In the genomic region with DNA sequence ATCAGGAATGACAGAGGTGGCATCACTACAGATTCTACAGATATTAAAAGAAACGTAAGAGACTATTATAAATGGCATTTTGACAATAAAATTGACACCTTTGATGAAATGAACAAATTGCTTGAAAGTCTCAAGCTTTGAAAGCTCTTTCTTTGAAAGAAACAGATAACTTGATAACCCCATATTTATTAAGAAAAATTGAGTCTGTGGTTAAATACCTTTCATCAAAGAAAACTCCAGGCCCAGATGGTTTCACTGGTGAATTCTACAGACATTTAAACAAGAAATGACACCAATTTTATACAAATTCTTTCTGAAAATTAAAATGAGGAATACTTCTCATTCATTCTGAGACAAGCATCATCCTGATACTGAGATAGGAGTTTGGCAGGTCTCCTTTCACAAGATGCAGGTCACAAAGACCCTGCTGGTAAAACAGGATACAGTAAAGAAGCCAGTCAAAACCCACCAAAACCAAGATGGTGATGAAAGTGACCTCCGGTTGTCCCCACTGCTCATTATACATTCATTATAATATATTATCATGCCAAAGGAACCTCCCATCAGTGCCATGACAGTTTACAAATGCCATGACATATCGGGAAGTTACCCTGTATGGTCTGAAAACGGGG, we compare ENCODE assay signal across 19 cellular contexts.
DNase-seq lines count a peak whose midpoint lies in the region; ATAC-seq, FAIRE-seq and TF ChIP-seq lines count a peak whose summit lies in the region.
"Had no signal": no experiment of that assay in that cellular context is flagged by ENCODE, and none has a peak within 500 bp of the region (broad histone marks: within the 10 kb centered on the region; RNA-seq: fewer than 3 reads in every experiment).

No MANE protein-coding gene starts in this region.

- peaks cover 13% of the 10 kb centered on the region for H3K4me1 ChIP-seq in MM.1S (ENCODE audit: low read length)
- no peaks in the 10 kb centered on the region for H3K4me1 ChIP-seq in astrocyte (ENCODE audit: insufficient read depth, low read length)

- H3K9ac ChIP-seq in MM.1S (ENCODE audit: low read length) (no peak overlapping the region), astrocyte (ENCODE audit: low read length) (no peak overlapping the region)
- H3K9ac ChIP-seq: BLaER1 treated with 17β-estradiol and CSF1 and Interleukin-3, amounts not matched to agents 10 nM and 100 nM had no signal

- H3K4me1 Mint-ChIP-seq in astrocyte (ENCODE audit: low read depth, unreplicated experiment) = peaks cover 5% of the 10 kb centered on the region
- H3K4me1 Mint-ChIP-seq in stimulated activated effector memory CD8-positive, alpha-beta T cell treated with anti-CD3 and anti-CD28 coated beads, Interleukin-12 subunit alpha, Interleukin-12 subunit beta, amount 100 ng/mL, for 72 hours = peaks cover 23% of the 10 kb centered on the region
- H3K4me1 Mint-ChIP-seq: H9 had no signal

- no peaks in the 10 kb centered on the region for H3K9me3 ChIP-seq in MM.1S (replicated peaks; ENCODE audit: insufficient read depth, low read length)
- no peaks in the 10 kb centered on the region for H3K9me3 ChIP-seq in astrocyte (ENCODE audit: insufficient read depth, low read depth, low read length)

- H3K9me3 Mint-ChIP-seq in astrocyte (ENCODE audit: unreplicated experiment) = no peaks in the 10 kb centered on the region
- no peaks in the 10 kb centered on the region for H3K9me3 Mint-ChIP-seq in stimulated activated effector memory CD8-positive, alpha-beta T cell treated with anti-CD3 and anti-CD28 coated beads, Interleukin-12 subunit alpha, Interleukin-12 subunit beta, amount 100 ng/mL, for 72 hours

- no peak overlapping the region for H3K27ac ChIP-seq in MM.1S (ENCODE audit: low read length)
- H3K27ac ChIP-seq in astrocyte (ENCODE audit: low read depth, low read length) = no peak overlapping the region
- H3K27ac ChIP-seq: BLaER1 treated with 17β-estradiol and CSF1 and Interleukin-3, amounts not matched to agents 10 nM and 100 nM; HL-60 had no signal

- FAIRE-seq in H54 (lab: Jason Lieb, UNC) = peak; percentile 20
- FAIRE-seq in astrocyte (lab: Jason Lieb, UNC) = peak; percentile 5
- FAIRE-seq: GM12891, HTR-8/SVneo, K562 had no signal

- H3K36me3 Mint-ChIP-seq in astrocyte (ENCODE audit: low read depth, unreplicated experiment) = peaks cover 16% of the 10 kb centered on the region
- peaks cover 2% of the 10 kb centered on the region for H3K36me3 Mint-ChIP-seq in stimulated activated effector memory CD8-positive, alpha-beta T cell treated with anti-CD3 and anti-CD28 coated beads, Interleukin-12 subunit alpha, Interleukin-12 subunit beta, amount 100 ng/mL, for 72 hours

- no peak overlapping the region for H3K4me3 Mint-ChIP-seq in astrocyte (ENCODE audit: unreplicated experiment)
- no peak overlapping the region for H3K4me3 Mint-ChIP-seq in stimulated activated effector memory CD8-positive, alpha-beta T cell treated with anti-CD3 and anti-CD28 coated beads, Interleukin-12 subunit alpha, Interleukin-12 subunit beta, amount 100 ng/mL, for 72 hours
- H3K4me3 Mint-ChIP-seq: CD4-positive, CD25-positive, alpha-beta regulatory T cell; CD8-positive, alpha-beta memory T cell; GM23338; H9 had no signal

- H3K27me3 Mint-ChIP-seq in astrocyte (ENCODE audit: low read depth, unreplicated experiment) = no peaks in the 10 kb centered on the region
- H3K27me3 Mint-ChIP-seq: B cell; CD4-positive, CD25-positive, alpha-beta regulatory T cell; CD8-positive, alpha-beta memory T cell had no signal

- H3K27ac Mint-ChIP-seq in astrocyte (ENCODE audit: unreplicated experiment) = no peak overlapping the region
- H3K27ac Mint-ChIP-seq in stimulated activated effector memory CD8-positive, alpha-beta T cell treated with anti-CD3 and anti-CD28 coated beads, Interleukin-12 subunit alpha, Interleukin-12 subunit beta, amount 100 ng/mL, for 72 hours = peak overlapping the region; percentile 50
- H3K27ac Mint-ChIP-seq: B cell, GM23338 had no signal

- ATAC-seq in stimulated activated effector memory CD8-positive, alpha-beta T cell treated with anti-CD3 and anti-CD28 coated beads, Interleukin-12 subunit alpha, Interleukin-12 subunit beta, amount 100 ng/mL, for 72 hours = peak; percentile 66
- ATAC-seq in HG02798 (IDR thresholded peaks at IDR 0.05; ENCODE audit: poor library complexity, unreplicated experiment) = no peak
- ATAC-seq: GM23338, K562 had no signal

- H3K4me2 ChIP-seq in MM.1S (ENCODE audit: low read depth, low read length) (0 out of 2 replicates have a peak overlapping the region, but pooled peaks have one; percentile 47), astrocyte (ENCODE audit: low read length) (no peak overlapping the region)
- H3K4me2 ChIP-seq: BLaER1 treated with 17β-estradiol and CSF1 and Interleukin-3, amounts not matched to agents 10 nM and 100 nM; GM23338 had no signal

- H3K36me3 ChIP-seq in MM.1S (replicated peaks; ENCODE audit: insufficient read depth, low read length) (no peaks in the 10 kb centered on the region), astrocyte (ENCODE audit: insufficient read depth, low read length) (no peaks in the 10 kb centered on the region)

- TF ChIP-seq POLR2A in H54 (IDR thresholded peaks at IDR 0.05; ENCODE audit: low read depth, low read length) = no peak

- H3K79me2 ChIP-seq in MM.1S (ENCODE audit: low read length) = no peaks in the 10 kb centered on the region
- no peaks in the 10 kb centered on the region for H3K79me2 ChIP-seq in astrocyte (ENCODE audit: insufficient read depth, low read length)

- H4K20me1 ChIP-seq in MM.1S (ENCODE audit: insufficient read depth, low read length) = no peaks in the 10 kb centered on the region
- H4K20me1 ChIP-seq in astrocyte (ENCODE audit: insufficient read depth, low read length) = no peaks in the 10 kb centered on the region
- H4K20me1 ChIP-seq: BLaER1 treated with 17β-estradiol and CSF1 and Interleukin-3, amounts not matched to agents 10 nM and 100 nM had no signal

- H3K4me3 ChIP-seq in MM.1S (ENCODE audit: low read length) = no peak overlapping the region
- H3K4me3 ChIP-seq in astrocyte (ENCODE audit: insufficient read depth, low read depth, low read length) = no peak overlapping the region
- H3K4me3 ChIP-seq: BLaER1 treated with 17β-estradiol and CSF1 and Interleukin-3, amounts not matched to agents 10 nM and 100 nM; GM23338; K562 had no signal

- H3F3A ChIP-seq in MM.1S (ENCODE audit: insufficient read depth, low read length) = peaks cover 5% of the 10 kb centered on the region; the same call in 1 of the 2 replicates

- DNase-seq in H54 (ENCODE audit: insufficient read length, low spot score) (no peak), MM.1S (no peak), astrocyte (ENCODE audit: low read depth) (no peak), NCI-H2171 (lab: John Stamatoyannopoulos, UW) (no peak), HPDE6-E6E7 (ENCODE audit: extremely low spot score) (no peak)
- peak in 1 of 2 donors; percentile 51 for DNase-seq in stimulated activated effector memory CD8-positive, alpha-beta T cell treated with anti-CD3 and anti-CD28 coated beads, Interleukin-12 subunit alpha, Interleukin-12 subunit beta, amount 100 ng/mL, for 72 hours (ENCODE audit: low spot score in 2 of 2)
- DNase-seq: CD4-positive, CD25-positive, alpha-beta regulatory T cell; CD8-positive, alpha-beta memory T cell; COR-L47; H9; IMR-90 had no signal

- no peaks in the 10 kb centered on the region for H3K9me2 ChIP-seq in MM.1S (replicated peaks; ENCODE audit: insufficient read depth, low read length)

- H3K27me3 ChIP-seq in MM.1S (replicated peaks; ENCODE audit: insufficient read depth, low read length) (no peaks in the 10 kb centered on the region), astrocyte (ENCODE audit: insufficient read depth, low read length) (no peaks in the 10 kb centered on the region)
- H3K27me3 ChIP-seq: BLaER1 treated with 17β-estradiol and CSF1 and Interleukin-3, amounts not matched to agents 10 nM and 100 nM had no signal

- H2AFZ ChIP-seq in MM.1S (ENCODE audit: low read length) = no peak overlapping the region
- H2AFZ ChIP-seq in astrocyte (ENCODE audit: low read depth, low read length) = no peak overlapping the region
- H2AFZ ChIP-seq: GM23338 had no signal

- TF ChIP-seq CTCF in MM.1S (IDR thresholded peaks at IDR 0.05; ENCODE audit: low read length) = no peak
- TF ChIP-seq CTCF in astrocyte (IDR thresholded peaks at IDR 0.05; ENCODE audit: insufficient read depth, low read depth, low read length) = no peak
